In genomic region chr2:178082646-178083045, GRCh38 we compare ENCODE assay signal across 31 cellular contexts. TPM values are rescaled to one million over a fixed set of nuclear protein-coding genes. Genes with fewer than 3 reads are reported as not detected.
"Had no signal": no experiment of that assay in that cellular context is flagged by ENCODE, and none has a peak within 500 bp of the region (broad histone marks: within the 10 kb centered on the region; RNA-seq: fewer than 3 reads in every experiment).

No MANE protein-coding gene starts in this region.

- H3K4me1 ChIP-seq: esophagus squamous epithelium, gastrocnemius medialis, heart right ventricle, left lung, lower lobe of right lung had no signal

- H3K4me1 Mint-ChIP-seq: endodermal cell; memory B cell; naive thymus-derived CD4-positive, alpha-beta T cell had no signal

- DNase-seq: dermis blood vessel endothelial cell; dorsolateral prefrontal cortex; effector CD4-positive, alpha-beta T cell; effector memory CD8-positive, alpha-beta T cell; endodermal cell; erythroblast; esophagus squamous epithelium; foreskin fibroblast; foreskin melanocyte; gastrocnemius medialis; glutamatergic neuron; head of caudate nucleus; heart right ventricle; hippocampal formation; left cardiac atrium; left lung; left ventricle myocardium superior; lower lobe of right lung; mesendoderm; midbrain; naive thymus-derived CD4-positive, alpha-beta T cell had no signal

- H3K9me3 ChIP-seq: esophagus squamous epithelium, gastrocnemius medialis, lower lobe of right lung had no signal

- H3K36me3 ChIP-seq: esophagus squamous epithelium, gastrocnemius medialis, heart right ventricle, left lung, lower lobe of right lung had no signal

- H3K36me3 Mint-ChIP-seq: memory B cell; naive thymus-derived CD4-positive, alpha-beta T cell had no signal

- ATAC-seq: effector memory CD8-positive, alpha-beta T cell; esophagus mucosa; gastrocnemius medialis; heart right ventricle; left cardiac atrium; left lung; left ventricle myocardium superior; lower lobe of right lung; naive thymus-derived CD4-positive, alpha-beta T cell had no signal

- H3K4me3 ChIP-seq: coronary artery, dorsolateral prefrontal cortex, esophagus squamous epithelium, gastrocnemius medialis, heart right ventricle, left lung, lower lobe of right lung had no signal

- H3K27me3 ChIP-seq: esophagus squamous epithelium, gastrocnemius medialis, left lung had no signal

- H3K4me3 Mint-ChIP-seq: effector memory CD8-positive, alpha-beta T cell; endodermal cell; memory B cell; naive thymus-derived CD4-positive, alpha-beta T cell had no signal

- H3K27ac Mint-ChIP-seq: effector memory CD8-positive, alpha-beta T cell; endodermal cell; memory B cell; naive thymus-derived CD4-positive, alpha-beta T cell had no signal

- H3K27ac ChIP-seq: coronary artery, dorsolateral prefrontal cortex, epithelial cell of prostate, esophagus squamous epithelium, gastrocnemius medialis, heart right ventricle, left lung, lower lobe of right lung had no signal

- FAIRE-seq: colon, endometrium, islet of Langerhans, keratinocyte had no signal

- H3K9me3 Mint-ChIP-seq: effector memory CD8-positive, alpha-beta T cell had no signal

RNA-seq across cellular contexts. Expression of gene PDE11A, which starts 10.1 kb away (rescaled TPM):
- total RNA-seq: esophagus mucosa; glomerular endothelial cell; lung microvascular endothelial cell; naive thymus-derived CD4-positive, alpha-beta T cell had no signal
- polyA plus RNA-seq: naive thymus-derived CD4-positive, alpha-beta T cell had no signal
